ENCODE assay signal across 17 cellular contexts in genomic region chr15:47688573-47689086, GRCh38. TPM values are rescaled to one million over a fixed set of nuclear protein-coding genes. Genes with fewer than 3 reads are reported as not detected.
A peak's percentile ranks its signal among the peaks of the same experiment; 100 is the strongest.
DNase-seq lines count a peak whose midpoint lies in the region; ATAC-seq and TF ChIP-seq lines count a peak whose summit lies in the region.
"Had no signal": no experiment of that assay in that cellular context is flagged by ENCODE, and none has a peak within 500 bp of the region (broad histone marks: within the 10 kb centered on the region; RNA-seq: fewer than 3 reads in every experiment).

No MANE protein-coding gene starts in this region.

- H3K4me1 ChIP-seq in aorta (ENCODE audit: control insufficient read depth in 1 of 2, insufficient read depth in 2 of 2, low read length in 2 of 2) (no peaks in the 10 kb centered on the region), right atrium auricular region (no peaks in the 10 kb centered on the region)

- ATAC-seq in aorta (ENCODE audit: low FRiP score) (no peak), left colon (no peak)
- ATAC-seq: T-cell had no signal

- intact Hi-C loops in aorta (cut with DNase I) = no loop called here
- intact Hi-C loops in left colon (cut with DNase I, micrococcal nuclease) = no loop called here

- WGBS in aorta, 2 donors = 54 to 56% methylated on average over 4 of the region's 4 CpGs

- H3K27me3 ChIP-seq in aorta (ENCODE audit: control insufficient read depth in 1 of 2, insufficient read depth in 2 of 2, low read length in 1 of 2) = no peaks in the 10 kb centered on the region
- no peaks in the 10 kb centered on the region for H3K27me3 ChIP-seq in right atrium auricular region

- TF ChIP-seq CTCF in astrocyte of the spinal cord (IDR thresholded peaks at IDR 0.05; ENCODE audit: low read depth, low read length) (no peak), right atrium auricular region (IDR thresholded peaks at IDR 0.05) (no peak)

- DNase-seq in AG20443 (ENCODE audit: low spot score) = peak; percentile 43
- DNase-seq in HT1080 (ENCODE audit: low read depth) = peak; percentile 34
- DNase-seq in astrocyte of the spinal cord (ENCODE audit: low read depth, low spot score) = peak; percentile 32
- peak; percentile 49 for DNase-seq in foreskin melanocyte
- DNase-seq in aorta = no peak
- DNase-seq in right atrium auricular region (ENCODE audit: low spot score) = no peak
- no peak for DNase-seq in left colon
- no peak for DNase-seq in stimulated activated CD8-positive, alpha-beta memory T cell treated with anti-CD3 and anti-CD28 coated beads, Interleukin-4, amount 100 ng/mL, for 48 hours
- DNase-seq: amygdala, mesendoderm, NCI-H1092 treated with DMSO at 0.1 percent for 48 hours, NCI-H2171, nephron progenitor cell, T-cell had no signal

- H3K27ac ChIP-seq in aorta (ENCODE audit: low read depth in 1 of 2, low read length in 2 of 2) (no peak overlapping the region), right atrium auricular region (no peak overlapping the region)
- H3K27ac ChIP-seq: C4-2B, VCaP had no signal

- in situ Hi-C loops in astrocyte of the spinal cord (cut with HindIII; ENCODE audit: low sequenced_read_pairs) = no loop called here

- H3K36me3 ChIP-seq in aorta (ENCODE audit: control insufficient read depth in 1 of 2, insufficient read depth in 2 of 2, low read length in 1 of 2) (no peaks in the 10 kb centered on the region), right atrium auricular region (no peaks in the 10 kb centered on the region)

- no peaks in the 10 kb centered on the region for H3K9me3 ChIP-seq in aorta (ENCODE audit: control insufficient read depth, low read length)
- no peaks in the 10 kb centered on the region for H3K9me3 ChIP-seq in right atrium auricular region

- H3K4me3 ChIP-seq in astrocyte of the spinal cord (ENCODE audit: low read depth, low read length) (no peak overlapping the region), aorta (ENCODE audit: low read length in 2 of 2) (no peak overlapping the region), right atrium auricular region (no peak overlapping the region)

RNA-seq across cellular contexts. Expression of gene SEMA6D, which starts 28.7 kb away (rescaled TPM):
- total RNA-seq in HT1080 (2014; rRNA removed; shearing (Covaris generic)) = 0.07 and 0.35 TPM in 2 replicates
- polyA plus RNA-seq in HT1080 (2015; cell fraction: cytosol; rRNA removed) = 0.06 and 0.26 TPM in 2 replicates
- 2.5 and 2.9 TPM in 2 replicates for polyA plus RNA-seq in HT1080 (2015; cell fraction: nucleus; rRNA removed)
- total RNA-seq in aorta (10 to 100 TPM in 1 of 2 donors, 1 to 10 TPM in 1; 9.0 to 22.7 TPM), right atrium auricular region (10 to 100 TPM; 12.2 to 14.3 TPM), left colon (10 to 100 TPM; 34.4 to 52.6 TPM)
- polyA plus RNA-seq in aorta = 1 to 10 TPM; 2.4 to 6.8 TPM
- total RNA-seq: activated CD8-positive, alpha-beta memory T cell treated with anti-CD3 and anti-CD28 coated beads for 36 hours had no signal

Comparison
In these comparisons a context has a peak if more than half of its experiments do, and no peak if none do; other contexts are left out.
1. DNase-seq: peak in AG20443 (single experiment), HT1080 (single experiment), astrocyte of the spinal cord (single experiment) and foreskin melanocyte (single experiment); none in aorta (0 of 2), right atrium auricular region (single experiment), left colon (0 of 2) and stimulated activated CD8-positive, alpha-beta memory T cell treated with anti-CD3 and anti-CD28 coated beads, Interleukin-4, amount 100 ng/mL, for 48 hours (single experiment).